Comparison of ENCODE assay signal across 1 cellular context in genomic region chr16:58684354-58685083, GRCh38.
TF ChIP-seq lines count a peak whose summit lies in the region.

Gene SLC38A7 (minus strand): TSS chr16:58684770. CDS start chr16:58680126, 4,644 bp downstream.

TF ChIP-seq in HepG2, 621 proteins besides CTCF, POLR2A, EP300 and RAD21 (continued from another document and continues in another):
- TF ChIP-seq ZNF687 (CRISPR knock-in tag; IDR thresholded peaks at IDR 0.05) = peak; percentile 91
- TF ChIP-seq, protein P1, sequence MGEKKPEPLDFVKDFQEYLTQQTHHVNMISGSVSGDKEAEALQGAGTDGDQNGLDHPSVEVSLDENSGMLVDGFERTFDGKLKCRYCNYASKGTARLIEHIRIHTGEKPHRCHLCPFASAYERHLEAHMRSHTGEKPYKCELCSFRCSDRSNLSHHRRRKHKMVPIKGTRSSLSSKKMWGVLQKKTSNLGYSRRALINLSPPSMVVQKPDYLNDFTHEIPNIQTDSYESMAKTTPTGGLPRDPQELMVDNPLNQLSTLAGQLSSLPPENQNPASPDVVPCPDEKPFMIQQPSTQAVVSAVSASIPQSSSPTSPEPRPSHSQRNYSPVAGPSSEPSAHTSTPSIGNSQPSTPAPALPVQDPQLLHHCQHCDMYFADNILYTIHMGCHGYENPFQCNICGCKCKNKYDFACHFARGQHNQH (CRISPR knock-in tag; IDR thresholded peaks at IDR 0.05) = peak; percentile 69
- peak; percentile 65 for TF ChIP-seq SRY (CRISPR knock-in tag; IDR thresholded peaks at IDR 0.05)
- TF ChIP-seq ZNF605 (CRISPR knock-in tag; IDR thresholded peaks at IDR 0.05) = peak; percentile 86
- TF ChIP-seq ZNF547 (CRISPR knock-in tag; IDR thresholded peaks at IDR 0.05) = peak; percentile 18; the same call in 1 of the 2 replicates
- TF ChIP-seq HNRNPLL (IDR thresholded peaks at IDR 0.05; ENCODE audit: low read depth, low read length, poor library complexity, severe bottlenecking) = peak; percentile 61
- peak; percentile 24; the same call in 1 of the 2 replicates for TF ChIP-seq DMAP1 (CRISPR knock-in tag; IDR thresholded peaks at IDR 0.05)
- peak; percentile 44 for TF ChIP-seq PTBP1 (IDR thresholded peaks at IDR 0.05; ENCODE audit: low read depth, low read length, poor library complexity, severe bottlenecking)
- TF ChIP-seq FOXJ3 (CRISPR knock-in tag; IDR thresholded peaks at IDR 0.05; ENCODE audit: borderline replicate concordance) = peak; percentile 59; the same call in 1 of the 2 replicates
- 0 out of 2 replicates have a peak, but pooled peaks have one; percentile 52 for TF ChIP-seq DNMT3B (CRISPR knock-in tag; conservative IDR thresholded peaks at IDR 0.05)
- TF ChIP-seq HNF1A (IDR thresholded peaks at IDR 0.05; ENCODE audit: low read depth) = peak; percentile 43; the same call in 1 of the 2 replicates
- TF ChIP-seq HNF1A (CRISPR knock-in tag; IDR thresholded peaks at IDR 0.05; ENCODE audit: borderline replicate concordance) = peak; percentile 50; the same call in 1 of the 2 replicates
- TF ChIP-seq TGIF2 (CRISPR knock-in tag; IDR thresholded peaks at IDR 0.05) = peak; percentile 11; the same call in 1 of the 2 replicates
- TF ChIP-seq ZSCAN9 (CRISPR knock-in tag; IDR thresholded peaks at IDR 0.05; ENCODE audit: borderline replicate concordance) = peak; percentile 67; the same call in 1 of the 2 replicates
- peak; percentile 86; the same call in 1 of the 2 replicates for TF ChIP-seq CSRNP1 (CRISPR knock-in tag; IDR thresholded peaks at IDR 0.05)
- peak; percentile 74; the same call in 1 of the 2 replicates for TF ChIP-seq ZNF263 (CRISPR knock-in tag; IDR thresholded peaks at IDR 0.05)
- peak; percentile 90 for TF ChIP-seq ZFX (CRISPR knock-in tag; IDR thresholded peaks at IDR 0.05; ENCODE audit: low read depth)
- TF ChIP-seq ZNF180 (CRISPR knock-in tag; IDR thresholded peaks at IDR 0.05; ENCODE audit: borderline replicate concordance, low read depth) = peak; percentile 78; the same call in 1 of the 2 replicates
- peak; percentile 65; the same call in 1 of the 2 replicates for TF ChIP-seq ZNF44 (CRISPR knock-in tag; IDR thresholded peaks at IDR 0.05)
- no peak for TF ChIP-seq LCORL (IDR thresholded peaks at IDR 0.05)
- peak; percentile 24; the same call in 1 of the 2 replicates for TF ChIP-seq LCORL (CRISPR knock-in tag; IDR thresholded peaks at IDR 0.05)
- TF ChIP-seq KDM2A (CRISPR knock-in tag; IDR thresholded peaks at IDR 0.05; ENCODE audit: borderline replicate concordance, low read depth) = peak; percentile 87
- TF ChIP-seq SP2 (CRISPR knock-in tag; IDR thresholded peaks at IDR 0.05) = peak; percentile 51; the same call in 1 of the 2 replicates
- no peak for TF ChIP-seq ZNF660 (CRISPR knock-in tag; IDR thresholded peaks at IDR 0.05; ENCODE audit: borderline replicate concordance, low read depth)
- TF ChIP-seq SIN3B (IDR thresholded peaks at IDR 0.05; ENCODE audit: low read length) = peak; percentile 81
- TF ChIP-seq FOSL2 (CRISPR knock-in tag; IDR thresholded peaks at IDR 0.05) = 0 out of 2 replicates have a peak, but pooled peaks have one; percentile 25
- TF ChIP-seq ZNF275 (CRISPR knock-in tag; IDR thresholded peaks at IDR 0.05; ENCODE audit: borderline replicate concordance) = no peak; the same call in 1 of the 2 replicates
- TF ChIP-seq ZNF614 (CRISPR knock-in tag; IDR thresholded peaks at IDR 0.05; ENCODE audit: borderline replicate concordance) = 0 out of 2 replicates have a peak, but pooled peaks have one; percentile 50
- peak; percentile 74 for TF ChIP-seq ZNF883 (CRISPR knock-in tag; IDR thresholded peaks at IDR 0.05; ENCODE audit: not compliant biosample characterization)
- no peak; the same call in 1 of the 2 replicates for TF ChIP-seq BCL6 (CRISPR knock-in tag; IDR thresholded peaks at IDR 0.05)
- no peak for TF ChIP-seq SOX13 (IDR thresholded peaks at IDR 0.05)
- no peak for TF ChIP-seq SOX13 (CRISPR knock-in tag; conservative IDR thresholded peaks at IDR 0.05 in 1 of 2, IDR thresholded peaks at IDR 0.05 in 1 of 2)
- TF ChIP-seq ZNF572 (CRISPR knock-in tag; IDR thresholded peaks at IDR 0.05) = no peak; the same call in 1 of the 2 replicates
- peak; percentile 59 for TF ChIP-seq PITX1 (CRISPR knock-in tag; IDR thresholded peaks at IDR 0.05)
- no peak for TF ChIP-seq NFE2 (CRISPR knock-in tag; IDR thresholded peaks at IDR 0.05)
- peak; percentile 88; the same call in 1 of the 2 replicates for TF ChIP-seq ZMAT3 (CRISPR knock-in tag; conservative IDR thresholded peaks at IDR 0.05)
- TF ChIP-seq ZNF558 (CRISPR knock-in tag; IDR thresholded peaks at IDR 0.05; ENCODE audit: borderline replicate concordance) = 0 out of 2 replicates have a peak, but pooled peaks have one; percentile 58
- no peak for TF ChIP-seq ZKSCAN8 (CRISPR knock-in tag; IDR thresholded peaks at IDR 0.05; ENCODE audit: borderline replicate concordance)
- TF ChIP-seq, protein P2, sequence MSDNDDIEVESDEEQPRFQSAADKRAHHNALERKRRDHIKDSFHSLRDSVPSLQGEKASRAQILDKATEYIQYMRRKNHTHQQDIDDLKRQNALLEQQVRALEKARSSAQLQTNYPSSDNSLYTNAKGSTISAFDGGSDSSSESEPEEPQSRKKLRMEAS (IDR thresholded peaks at IDR 0.05) = peak; percentile 92
- TF ChIP-seq YEATS4 (CRISPR knock-in tag; IDR thresholded peaks at IDR 0.05; ENCODE audit: borderline replicate concordance) = peak; percentile 73
- 0 out of 2 replicates have a peak, but pooled peaks have one; percentile 37 for TF ChIP-seq KLF11 (CRISPR knock-in tag; IDR thresholded peaks at IDR 0.05)
- TF ChIP-seq ZNF354B (CRISPR knock-in tag; IDR thresholded peaks at IDR 0.05) = peak; percentile 86
- 0 out of 2 replicates have a peak, but pooled peaks have one; percentile 20 for TF ChIP-seq ZNF224 (CRISPR knock-in tag; IDR thresholded peaks at IDR 0.05)
- no peak for TF ChIP-seq ZNF652 (CRISPR knock-in tag; IDR thresholded peaks at IDR 0.05; ENCODE audit: borderline replicate concordance, low read depth)
- TF ChIP-seq ZFP36 (IDR thresholded peaks at IDR 0.05; ENCODE audit: borderline replicate concordance, low read depth, low read length, partially characterized antibody) = no peak
- TF ChIP-seq ZNF773 (CRISPR knock-in tag; IDR thresholded peaks at IDR 0.05; ENCODE audit: borderline replicate concordance) = peak; percentile 88; the same call in 1 of the 2 replicates
- no peak for TF ChIP-seq ZBTB3 (CRISPR knock-in tag; IDR thresholded peaks at IDR 0.05; ENCODE audit: borderline replicate concordance, low read depth)
- peak; percentile 73 for TF ChIP-seq KDM5B (CRISPR knock-in tag; IDR thresholded peaks at IDR 0.05; ENCODE audit: borderline replicate concordance)
- peak; percentile 39; the same call in 1 of the 2 replicates for TF ChIP-seq ZNF292 (CRISPR knock-in tag; IDR thresholded peaks at IDR 0.05; ENCODE audit: borderline replicate concordance, low read depth)
- TF ChIP-seq BHLHE40 (IDR thresholded peaks at IDR 0.05; ENCODE audit: low read length) = peak; percentile 96
- TF ChIP-seq TBX2 (CRISPR knock-in tag; IDR thresholded peaks at IDR 0.05; ENCODE audit: borderline replicate concordance) = peak; percentile 66; the same call in 1 of the 2 replicates
- TF ChIP-seq, protein P3, sequence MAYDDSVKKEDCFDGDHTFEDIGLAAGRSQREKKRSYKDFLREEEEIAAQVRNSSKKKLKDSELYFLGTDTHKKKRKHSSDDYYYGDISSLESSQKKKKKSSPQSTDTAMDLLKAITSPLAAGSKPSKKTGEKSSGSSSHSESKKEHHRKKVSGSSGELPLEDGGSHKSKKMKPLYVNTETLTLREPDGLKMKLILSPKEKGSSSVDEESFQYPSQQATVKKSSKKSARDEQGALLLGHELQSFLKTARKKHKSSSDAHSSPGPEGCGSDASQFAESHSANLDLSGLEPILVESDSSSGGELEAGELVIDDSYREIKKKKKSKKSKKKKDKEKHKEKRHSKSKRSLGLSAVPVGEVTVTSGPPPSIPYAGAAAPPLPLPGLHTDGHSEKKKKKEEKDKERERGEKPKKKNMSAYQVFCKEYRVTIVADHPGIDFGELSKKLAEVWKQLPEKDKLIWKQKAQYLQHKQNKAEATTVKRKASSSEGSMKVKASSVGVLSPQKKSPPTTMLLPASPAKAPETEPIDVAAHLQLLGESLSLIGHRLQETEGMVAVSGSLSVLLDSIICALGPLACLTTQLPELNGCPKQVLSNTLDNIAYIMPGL (CRISPR knock-in tag; IDR thresholded peaks at IDR 0.05; ENCODE audit: borderline replicate concordance in 1 of 2, low read depth in 1 of 2) = peak; percentile 39 to 69
- peak; percentile 59; the same call in 1 of the 2 replicates for TF ChIP-seq ZNF274 (CRISPR knock-in tag; IDR thresholded peaks at IDR 0.05)
- TF ChIP-seq ZNF549 (CRISPR knock-in tag; IDR thresholded peaks at IDR 0.05) = no peak
- TF ChIP-seq XBP1 (CRISPR knock-in tag; IDR thresholded peaks at IDR 0.05) = no peak
- TF ChIP-seq, protein P4, sequence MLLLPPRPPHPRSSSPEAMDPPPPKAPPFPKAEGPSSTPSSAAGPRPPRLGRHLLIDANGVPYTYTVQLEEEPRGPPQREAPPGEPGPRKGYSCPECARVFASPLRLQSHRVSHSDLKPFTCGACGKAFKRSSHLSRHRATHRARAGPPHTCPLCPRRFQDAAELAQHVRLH (CRISPR knock-in tag; IDR thresholded peaks at IDR 0.05; ENCODE audit: borderline replicate concordance, low read depth) = peak; percentile 68
